11 cellular contexts compared by ENCODE assay signal in genomic region chr17:76027159-76027839, GRCh38. TPM values are rescaled to one million over a fixed set of nuclear protein-coding genes. Genes with fewer than 3 reads are reported as not detected.
DNase-seq lines count a peak whose midpoint lies in the region; ATAC-seq and TF ChIP-seq lines count a peak whose summit lies in the region.
"Had no signal": no experiment of that assay in that cellular context is flagged by ENCODE, and none has a peak within 500 bp of the region (broad histone marks: within the 10 kb centered on the region; RNA-seq: fewer than 3 reads in every experiment).

TSS of gene EVPL (minus strand) at chr17:76027306. CDS start at chr17:76027198, 108 bp downstream.

- peak; percentile 88 for DNase-seq in HK-2 (ENCODE audit: unreplicated experiment)
- DNase-seq in RWPE1 (ENCODE audit: low spot score): peak; percentile 75
- DNase-seq in kidney epithelial cell (ENCODE audit: low read depth): peak; percentile 32
- peak in 1 of 2 donors; percentile 81 for DNase-seq in suprapubic skin (ENCODE audit: low spot score in 2 of 2)
- no peak for DNase-seq in aorta
- DNase-seq in gastrocnemius medialis: no peak
- no peak for DNase-seq in KBM-7
- DNase-seq: activated naive CD4-positive, alpha-beta T cell had no signal

- TF ChIP-seq CTCF in RWPE1 (conservative IDR thresholded peaks at IDR 0.05; ENCODE audit: low read depth) (no peak), kidney epithelial cell (IDR thresholded peaks at IDR 0.05; ENCODE audit: insufficient read depth, low read length, poor library complexity, severe bottlenecking) (no peak), suprapubic skin (IDR thresholded peaks at IDR 0.05) (no peak), gastrocnemius medialis (IDR thresholded peaks at IDR 0.05 in 4 of 5, conservative IDR thresholded peaks at IDR 0.05 in 1 of 5) (no peak)

- TF ChIP-seq POLR2A in suprapubic skin (IDR thresholded peaks at IDR 0.05) (no peak), gastrocnemius medialis (IDR thresholded peaks at IDR 0.05) (no peak)

- POLR2A ChIA-PET in RWPE1 (lab: Yijun Ruan, JAX; ENCODE audit: low non-redundant PET): interaction anchor here (0.6 kb wide), 1 partner anchor 188 kb away, joined by 3 read pairs; no protein-coding TSS in a partner anchor

- H3K36me3 ChIP-seq in kidney epithelial cell (ENCODE audit: control insufficient read depth, insufficient read depth, low read length): no peaks in the 10 kb centered on the region
- H3K36me3 ChIP-seq in suprapubic skin: peaks cover 14% of the 10 kb centered on the region
- no peaks in the 10 kb centered on the region for H3K36me3 ChIP-seq in aorta (ENCODE audit: control insufficient read depth in 1 of 2, insufficient read depth in 2 of 2, low read length in 1 of 2)
- no peaks in the 10 kb centered on the region for H3K36me3 ChIP-seq in gastrocnemius medialis

- H3K9me3 ChIP-seq in suprapubic skin: no peaks in the 10 kb centered on the region
- H3K9me3 ChIP-seq in aorta (ENCODE audit: control insufficient read depth, low read length): no peaks in the 10 kb centered on the region
- H3K9me3 ChIP-seq in gastrocnemius medialis: no peaks in the 10 kb centered on the region

- H3K4me3 ChIP-seq in kidney epithelial cell (ENCODE audit: low read depth, low read length) (peak within 1 kb of the TSS; percentile 45), suprapubic skin (peak within 1 kb of the TSS; percentile 50), aorta (ENCODE audit: low read length in 2 of 2) (no peak within 1 kb of the TSS), gastrocnemius medialis (no peak within 1 kb of the TSS)

- intact Hi-C loops in aorta (cut with DNase I) (no loop called here), gastrocnemius medialis (cut with DNase I; ENCODE audit: low total_unique reads) (no loop called here)

- 44% methylated on average over 9 of the region's 24 CpGs for WGBS in suprapubic skin
- 81 to 83% methylated on average over 17 to 24 of the region's 24 CpGs for WGBS in aorta, 2 donors

- H3K4me1 ChIP-seq in suprapubic skin (peaks cover 42% of the 10 kb centered on the region), aorta (ENCODE audit: control insufficient read depth in 1 of 2, insufficient read depth in 2 of 2, low read length in 2 of 2) (no peaks in the 10 kb centered on the region), gastrocnemius medialis (no peaks in the 10 kb centered on the region)

- in situ Hi-C loops in gastrocnemius medialis (cut with MboI; ENCODE audit: low sequenced_read_pairs in 4 of 4): no loop called here
- in situ Hi-C loops in KBM-7 (cut with MboI; ENCODE audit: low pct_unique_long_range_greater_than_20kb, low sequenced_read_pairs): no loop called here

- ATAC-seq in aorta (ENCODE audit: low FRiP score): no peak
- ATAC-seq in gastrocnemius medialis: no peak
- no peak for ATAC-seq in GM19395 (IDR thresholded peaks at IDR 0.05; ENCODE audit: unreplicated experiment)
- ATAC-seq: activated CD4-positive, CD25-positive, alpha-beta regulatory T cell treated with anti-CD3 and anti-CD28 coated beads, Interleukin-2, amount 50 U/mL, for 24 hours had no signal

- H3K27ac ChIP-seq in RWPE1 (peak within 1 kb of the TSS; percentile 85), suprapubic skin (peak within 1 kb of the TSS; percentile 89), aorta (ENCODE audit: low read depth in 1 of 2, low read length in 2 of 2) (no peak within 1 kb of the TSS), gastrocnemius medialis (no peak within 1 kb of the TSS)
- H3K27ac ChIP-seq: KMS-11 had no signal

- no peak for TF ChIP-seq EP300 in suprapubic skin (IDR thresholded peaks at IDR 0.05)

- CTCF ChIA-PET in RWPE1 (lab: Yijun Ruan, JAX): interaction anchor here (0.5 to 1.1 kb wide), 2 partner anchors 22 to 246 kb away, joined by 5 to 7 read pairs; no protein-coding TSS in a partner anchor

- H3K27me3 ChIP-seq in kidney epithelial cell (ENCODE audit: control insufficient read depth, insufficient read depth, low read length) (no peaks in the 10 kb centered on the region), suprapubic skin (no peaks in the 10 kb centered on the region), aorta (ENCODE audit: control insufficient read depth in 1 of 2, insufficient read depth in 2 of 2, low read length in 1 of 2) (no peaks in the 10 kb centered on the region), gastrocnemius medialis (no peaks in the 10 kb centered on the region)

RNA-seq across cellular contexts. Expression of gene EVPL, which starts in this region (rescaled TPM):
- total RNA-seq in kidney epithelial cell (8.5 and 8.8 TPM in 2 replicates), suprapubic skin (100 to 1,000 TPM; 218 to 425 (median 274) TPM), aorta (under 1 TPM; 0.16 to 0.21 TPM), gastrocnemius medialis (under 1 TPM in 2 of 4 donors, not detected in 2; 0.02 to 0.07 TPM)
- 10 to 100 TPM in 1 of 2 donors, under 1 TPM in 1; 0.10 to 12.5 TPM for polyA plus RNA-seq in aorta

Comparison
In these comparisons a context has a peak if more than half of its experiments do, and no peak if none do; other contexts are left out.
1. RNA of gene EVPL (total RNA-seq): 218 to 425 TPM in suprapubic skin; 8.5 to 8.8 TPM in kidney epithelial cell, 0.16 to 0.21 TPM in aorta and 0.02 to 0.07 TPM in gastrocnemius medialis; every median in the first group is over 10 times any median in the second.
2. DNase-seq: peak in HK-2 (single experiment), RWPE1 (single experiment) and kidney epithelial cell (single experiment); none in aorta (0 of 2), gastrocnemius medialis (0 of 2) and KBM-7 (single experiment).
3. H3K27ac ChIP-seq: peak in RWPE1 (single experiment) and suprapubic skin (single experiment); none in aorta (0 of 2) and gastrocnemius medialis (0 of 4).
4. H3K4me3 ChIP-seq: peak in kidney epithelial cell (single experiment) and suprapubic skin (single experiment); none in aorta (0 of 2) and gastrocnemius medialis (0 of 4).